1 cellular context compared by ENCODE assay signal in genomic region chr1:98276514-98276913, GRCh38.
TF ChIP-seq lines count a peak whose summit lies in the region.

No MANE protein-coding gene starts in this region.

TF ChIP-seq in IMR-90, 13 proteins besides CTCF, POLR2A, EP300 and RAD21:
- TF ChIP-seq ELK1 (IDR thresholded peaks at IDR 0.05; ENCODE audit: borderline replicate concordance, low read depth, low read length) (no peak), MXI1 (IDR thresholded peaks at IDR 0.05; ENCODE audit: borderline replicate concordance, low read depth, low read length) (no peak), NFE2L2 (IDR thresholded peaks at IDR 0.05; ENCODE audit: low read depth, low read length) (no peak), RFX5 (IDR thresholded peaks at IDR 0.05; ENCODE audit: low read depth, low read length) (no peak), RCOR1 (IDR thresholded peaks at IDR 0.05; ENCODE audit: insufficient replicate concordance, low read length) (no peak), CHD1 (IDR thresholded peaks at IDR 0.05; ENCODE audit: low read depth, low read length) (no peak), CEBPB (IDR thresholded peaks at IDR 0.05; ENCODE audit: low read depth, low read length) (no peak), USF2 (IDR thresholded peaks at IDR 0.05; ENCODE audit: low read depth, low read length) (no peak)
